ENCODE assay signal across 9 cellular contexts in genomic region chr6:161169690-161170089, GRCh38.
DNase-seq lines count a peak whose midpoint lies in the region; ATAC-seq and TF ChIP-seq lines count a peak whose summit lies in the region.
"Had no signal": no experiment of that assay in that cellular context is flagged by ENCODE, and none has a peak within 500 bp of the region (broad histone marks: within the 10 kb centered on the region; RNA-seq: fewer than 3 reads in every experiment).

No MANE protein-coding gene starts in this region.

- TF ChIP-seq CTCF in dorsolateral prefrontal cortex (IDR thresholded peaks at IDR 0.05 in 54 of 56, conservative IDR thresholded peaks at IDR 0.05 in 2 of 56; ENCODE audit: low read depth in 1 of 56, partially characterized antibody in 56 of 56) = no peak

- intact Hi-C loops in dorsolateral prefrontal cortex (cut with DNase I) = loop anchor here in 1 of 2 donors (5.0 kb wide), 1 partner anchor 58 kb away; no protein-coding TSS in a partner anchor

- DNase-seq in H4 (ENCODE audit: low spot score) = peak; percentile 67
- peak; percentile 77 for DNase-seq in NCI-H748 (lab: John Stamatoyannopoulos, UW; ENCODE audit: unreplicated experiment)
- peak in 1 of 10 donors; percentile 89 for DNase-seq in dorsolateral prefrontal cortex
- no peak for DNase-seq in stimulated activated naive B cell treated with anti-CD40 and anti-IgM and Interleukin-4, amounts not matched to agents 10 μg/mL and 1 μg/mL and 100 μg/mL, for 72 hours
- DNase-seq in GM19240 (ENCODE audit: insufficient read length, low spot score) = no peak
- no peak for DNase-seq in activated naive CD8-positive, alpha-beta T cell treated with anti-CD3 and anti-CD28 coated beads, Interleukin-2, amount 50 U/mL, for 24 hours
- DNase-seq: activated naive CD8-positive, alpha-beta T cell treated with anti-CD3 and anti-CD28 coated beads, Interleukin-2, amount 10 ng/mL, durations not matched to agents 7 days and 5 days; stimulated activated naive CD8-positive, alpha-beta T cell treated with anti-CD3 and anti-CD28 coated beads, Interleukin-15, amount 100 ng/mL, for 72 hours had no signal

- peaks cover 29 to 33% of the 10 kb centered on the region in 2 donors for H3K4me1 Mint-ChIP-seq in stimulated activated naive B cell treated with anti-CD40 and anti-IgM and Interleukin-4, amounts not matched to agents 10 μg/mL and 1 μg/mL and 100 μg/mL, for 72 hours
- peaks cover 10% of the 10 kb centered on the region for H3K4me1 Mint-ChIP-seq in activated naive CD8-positive, alpha-beta T cell treated with anti-CD3 and anti-CD28 coated beads, Interleukin-2, amount 50 U/mL, for 24 hours
- H3K4me1 Mint-ChIP-seq: stimulated activated naive CD8-positive, alpha-beta T cell treated with anti-CD3 and anti-CD28 coated beads, Interleukin-15, amount 100 ng/mL, for 72 hours had no signal

- H3K4me3 ChIP-seq in dorsolateral prefrontal cortex = no peak overlapping the region

- peak overlapping the region; percentile 31 for H3K27ac Mint-ChIP-seq in stimulated activated naive B cell treated with anti-CD40 and anti-IgM and Interleukin-4, amounts not matched to agents 10 μg/mL and 1 μg/mL and 100 μg/mL, for 72 hours
- H3K27ac Mint-ChIP-seq in activated naive CD8-positive, alpha-beta T cell treated with anti-CD3 and anti-CD28 coated beads, Interleukin-2, amount 50 U/mL, for 24 hours = no peak overlapping the region
- H3K27ac Mint-ChIP-seq: activated naive CD8-positive, alpha-beta T cell treated with anti-CD3 and anti-CD28 coated beads, Interleukin-2, amount 10 ng/mL, durations not matched to agents 7 days and 5 days; stimulated activated naive CD8-positive, alpha-beta T cell treated with anti-CD3 and anti-CD28 coated beads, Interleukin-15, amount 100 ng/mL, for 72 hours had no signal

- H3K27me3 ChIP-seq in dorsolateral prefrontal cortex = no peaks in the 10 kb centered on the region

- H3K9me3 Mint-ChIP-seq in stimulated activated naive B cell treated with anti-CD40 and anti-IgM and Interleukin-4, amounts not matched to agents 10 μg/mL and 1 μg/mL and 100 μg/mL, for 72 hours = peaks cover 4 to 7% of the 10 kb centered on the region in 2 donors
- peaks cover 4% of the 10 kb centered on the region for H3K9me3 Mint-ChIP-seq in activated naive CD8-positive, alpha-beta T cell treated with anti-CD3 and anti-CD28 coated beads, Interleukin-2, amount 50 U/mL, for 24 hours

- H3K27me3 Mint-ChIP-seq in stimulated activated naive B cell treated with anti-CD40 and anti-IgM and Interleukin-4, amounts not matched to agents 10 μg/mL and 1 μg/mL and 100 μg/mL, for 72 hours = peaks cover 0 to 5% of the 10 kb centered on the region in 2 donors
- H3K27me3 Mint-ChIP-seq in activated naive CD8-positive, alpha-beta T cell treated with anti-CD3 and anti-CD28 coated beads, Interleukin-2, amount 50 U/mL, for 24 hours = no peaks in the 10 kb centered on the region
- H3K27me3 Mint-ChIP-seq: activated naive CD8-positive, alpha-beta T cell treated with anti-CD3 and anti-CD28 coated beads, Interleukin-2, amount 10 ng/mL, durations not matched to agents 7 days and 5 days; stimulated activated naive CD8-positive, alpha-beta T cell treated with anti-CD3 and anti-CD28 coated beads, Interleukin-15, amount 100 ng/mL, for 72 hours had no signal

- peak overlapping the region in 54 of 59 donors; percentile 3 to 86 (median 74) for H3K27ac ChIP-seq in dorsolateral prefrontal cortex

- H3K36me3 Mint-ChIP-seq in stimulated activated naive B cell treated with anti-CD40 and anti-IgM and Interleukin-4, amounts not matched to agents 10 μg/mL and 1 μg/mL and 100 μg/mL, for 72 hours = peaks cover 10 to 20% of the 10 kb centered on the region in 2 donors
- H3K36me3 Mint-ChIP-seq in activated naive CD8-positive, alpha-beta T cell treated with anti-CD3 and anti-CD28 coated beads, Interleukin-2, amount 50 U/mL, for 24 hours (ENCODE audit: low read depth) = peaks cover 14% of the 10 kb centered on the region

- peak overlapping the region; percentile 1 to 43 for H3K4me3 Mint-ChIP-seq in stimulated activated naive B cell treated with anti-CD40 and anti-IgM and Interleukin-4, amounts not matched to agents 10 μg/mL and 1 μg/mL and 100 μg/mL, for 72 hours
- H3K4me3 Mint-ChIP-seq in activated naive CD8-positive, alpha-beta T cell treated with anti-CD3 and anti-CD28 coated beads, Interleukin-2, amount 50 U/mL, for 24 hours = no peak overlapping the region
- H3K4me3 Mint-ChIP-seq: activated naive CD8-positive, alpha-beta T cell treated with anti-CD3 and anti-CD28 coated beads, Interleukin-2, amount 10 ng/mL, durations not matched to agents 7 days and 5 days; stimulated activated naive CD8-positive, alpha-beta T cell treated with anti-CD3 and anti-CD28 coated beads, Interleukin-15, amount 100 ng/mL, for 72 hours had no signal

- ATAC-seq in stimulated activated naive B cell treated with anti-CD40 and anti-IgM and Interleukin-4, amounts not matched to agents 10 μg/mL and 1 μg/mL and 100 μg/mL, for 72 hours (replicated peaks) = no peak
- no peak for ATAC-seq in activated naive CD8-positive, alpha-beta T cell treated with anti-CD3 and anti-CD28 coated beads, Interleukin-2, amount 50 U/mL, for 24 hours
- no peak for ATAC-seq in HG02852 (IDR thresholded peaks at IDR 0.05; ENCODE audit: unreplicated experiment)
- ATAC-seq: stimulated activated naive CD8-positive, alpha-beta T cell treated with anti-CD3 and anti-CD28 coated beads, Interleukin-15, amount 100 ng/mL, for 72 hours had no signal

Comparison
In these comparisons a context has a peak if more than half of its experiments do, and no peak if none do; other contexts are left out.
1. DNase-seq: peak in H4 (single experiment) and NCI-H748 (single experiment); none in stimulated activated naive B cell treated with anti-CD40 and anti-IgM and Interleukin-4, amounts not matched to agents 10 μg/mL and 1 μg/mL and 100 μg/mL, for 72 hours (single experiment), GM19240 (single experiment) and activated naive CD8-positive, alpha-beta T cell treated with anti-CD3 and anti-CD28 coated beads, Interleukin-2, amount 50 U/mL, for 24 hours (single experiment).